Comparison of ENCODE assay signal across 1 cellular context in the genomic region with DNA sequence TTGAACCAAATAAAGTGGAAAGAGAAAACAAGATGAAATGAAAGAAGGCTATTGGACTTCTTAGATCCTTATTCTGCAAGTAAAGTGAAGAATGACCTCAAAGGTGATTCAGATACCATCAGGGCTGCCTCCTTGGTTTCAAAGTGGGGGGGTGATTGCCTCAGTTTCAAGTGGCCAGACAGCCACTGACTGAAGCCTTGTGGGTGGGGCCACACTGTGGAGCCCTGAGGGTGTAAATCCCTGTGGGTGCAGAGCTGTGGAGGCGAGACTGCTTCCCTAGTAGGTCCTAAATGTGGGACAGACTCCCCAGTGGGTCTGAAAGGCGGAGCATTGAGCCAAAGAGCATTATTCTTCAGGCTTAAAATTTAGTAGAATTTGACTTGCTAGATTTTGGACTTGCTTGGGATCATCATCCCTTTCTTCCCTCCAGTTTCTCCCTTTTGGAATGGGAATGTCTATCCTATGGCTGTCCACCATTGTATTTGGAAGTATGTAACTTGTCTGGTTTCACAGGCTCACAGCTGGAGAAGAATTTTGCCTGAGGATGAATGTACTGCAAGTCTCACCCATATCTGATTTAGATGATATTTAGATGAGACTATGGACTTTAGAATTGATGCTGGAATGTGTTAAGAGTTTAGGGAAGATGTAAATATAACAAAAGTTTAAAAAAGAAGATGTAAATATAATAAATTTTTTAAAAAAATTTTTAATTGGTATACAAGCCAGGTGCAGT.
TF ChIP-seq lines count a peak whose summit lies in the region.

No MANE protein-coding gene starts in this region.

TF ChIP-seq in HCT116, 20 proteins besides CTCF, POLR2A, EP300 and RAD21:
- TF ChIP-seq CBX3 (IDR thresholded peaks at IDR 0.05; ENCODE audit: low read depth): no peak
- TF ChIP-seq, protein P1, sequence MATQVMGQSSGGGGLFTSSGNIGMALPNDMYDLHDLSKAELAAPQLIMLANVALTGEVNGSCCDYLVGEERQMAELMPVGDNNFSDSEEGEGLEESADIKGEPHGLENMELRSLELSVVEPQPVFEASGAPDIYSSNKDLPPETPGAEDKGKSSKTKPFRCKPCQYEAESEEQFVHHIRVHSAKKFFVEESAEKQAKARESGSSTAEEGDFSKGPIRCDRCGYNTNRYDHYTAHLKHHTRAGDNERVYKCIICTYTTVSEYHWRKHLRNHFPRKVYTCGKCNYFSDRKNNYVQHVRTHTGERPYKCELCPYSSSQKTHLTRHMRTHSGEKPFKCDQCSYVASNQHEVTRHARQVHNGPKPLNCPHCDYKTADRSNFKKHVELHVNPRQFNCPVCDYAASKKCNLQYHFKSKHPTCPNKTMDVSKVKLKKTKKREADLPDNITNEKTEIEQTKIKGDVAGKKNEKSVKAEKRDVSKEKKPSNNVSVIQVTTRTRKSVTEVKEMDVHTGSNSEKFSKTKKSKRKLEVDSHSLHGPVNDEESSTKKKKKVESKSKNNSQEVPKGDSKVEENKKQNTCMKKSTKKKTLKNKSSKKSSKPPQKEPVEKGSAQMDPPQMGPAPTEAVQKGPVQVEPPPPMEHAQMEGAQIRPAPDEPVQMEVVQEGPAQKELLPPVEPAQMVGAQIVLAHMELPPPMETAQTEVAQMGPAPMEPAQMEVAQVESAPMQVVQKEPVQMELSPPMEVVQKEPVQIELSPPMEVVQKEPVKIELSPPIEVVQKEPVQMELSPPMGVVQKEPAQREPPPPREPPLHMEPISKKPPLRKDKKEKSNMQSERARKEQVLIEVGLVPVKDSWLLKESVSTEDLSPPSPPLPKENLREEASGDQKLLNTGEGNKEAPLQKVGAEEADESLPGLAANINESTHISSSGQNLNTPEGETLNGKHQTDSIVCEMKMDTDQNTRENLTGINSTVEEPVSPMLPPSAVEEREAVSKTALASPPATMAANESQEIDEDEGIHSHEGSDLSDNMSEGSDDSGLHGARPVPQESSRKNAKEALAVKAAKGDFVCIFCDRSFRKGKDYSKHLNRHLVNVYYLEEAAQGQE (IDR thresholded peaks at IDR 0.05; ENCODE audit: low read depth): no peak
- TF ChIP-seq ELF1 (IDR thresholded peaks at IDR 0.05; ENCODE audit: borderline replicate concordance, low read depth): no peak
- no peak for TF ChIP-seq FOSL1 (IDR thresholded peaks at IDR 0.05; ENCODE audit: low read depth)
- TF ChIP-seq CEBPB (IDR thresholded peaks at IDR 0.05; ENCODE audit: low read depth): no peak
- TF ChIP-seq YY1 (IDR thresholded peaks at IDR 0.05; ENCODE audit: extremely low read depth, insufficient replicate concordance, low read depth, low read length): no peak
- no peak for TF ChIP-seq TCF7L2 (IDR thresholded peaks at IDR 0.05; ENCODE audit: borderline replicate concordance, extremely low read depth, insufficient read depth, insufficient read length)
- no peak for TF ChIP-seq EGR1 (IDR thresholded peaks at IDR 0.05; ENCODE audit: low read depth)
- no peak for TF ChIP-seq MAX (IDR thresholded peaks at IDR 0.05)
- TF ChIP-seq EZH2phosphoT487 (IDR thresholded peaks at IDR 0.05; ENCODE audit: borderline replicate concordance): no peak
- TF ChIP-seq SP1 (IDR thresholded peaks at IDR 0.05; ENCODE audit: low read depth): no peak
- no peak for TF ChIP-seq POLR2AphosphoS5 (IDR thresholded peaks at IDR 0.05; ENCODE audit: low read depth, low read length)
- no peak for TF ChIP-seq SIN3A (IDR thresholded peaks at IDR 0.05; ENCODE audit: low read depth)
- no peak for TF ChIP-seq ZFX (IDR thresholded peaks at IDR 0.05)
- TF ChIP-seq SRF (IDR thresholded peaks at IDR 0.05; ENCODE audit: low read depth): no peak
- TF ChIP-seq ATF3 (IDR thresholded peaks at IDR 0.05): no peak
- no peak for TF ChIP-seq EZH2 (IDR thresholded peaks at IDR 0.05)
